In the genomic region with DNA sequence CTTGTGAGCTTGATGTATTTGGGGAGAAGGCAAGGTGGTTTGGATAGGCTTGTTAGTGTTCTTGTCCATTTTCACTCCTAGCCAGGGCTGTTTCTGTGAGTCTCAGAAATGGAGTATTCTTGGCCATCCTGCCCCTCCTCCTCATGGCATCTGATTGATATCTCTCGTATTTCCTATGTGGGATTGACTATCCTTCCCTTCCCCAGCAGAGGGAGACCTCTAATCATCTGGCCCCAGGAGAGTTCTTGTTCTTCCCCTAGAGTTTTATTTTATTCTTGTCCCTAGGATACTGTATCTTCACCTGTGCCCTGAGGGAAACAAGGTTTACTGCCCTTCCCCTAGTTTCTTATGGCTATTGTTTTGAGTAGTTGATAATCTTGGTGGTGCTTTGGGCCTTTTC, we compare ENCODE assay signal across 11 cellular contexts.
DNase-seq lines count a peak whose midpoint lies in the region; ATAC-seq and TF ChIP-seq lines count a peak whose summit lies in the region.
"Had no signal": no experiment of that assay in that cellular context is flagged by ENCODE, and none has a peak within 500 bp of the region (broad histone marks: within the 10 kb centered on the region; RNA-seq: fewer than 3 reads in every experiment).

No MANE protein-coding gene starts in this region.

- H3K4me1 Mint-ChIP-seq in progenitor cell of endocrine pancreas (ENCODE audit: low read depth), result peaks cover 5% of the 10 kb centered on the region
- H3K4me1 Mint-ChIP-seq: activated B cell treated with CpG ODN at 0.5 μM for 24 hours had no signal

- no peak overlapping the region for H3K4me3 ChIP-seq in epithelial cell of esophagus (ENCODE audit: low read length)
- H3K4me3 ChIP-seq: BLaER1, gastroesophageal sphincter had no signal

- H3K27me3 Mint-ChIP-seq in progenitor cell of endocrine pancreas, result no peaks in the 10 kb centered on the region
- H3K27me3 Mint-ChIP-seq: activated B cell treated with CpG ODN at 0.5 μM for 24 hours had no signal

- H3K9me3 Mint-ChIP-seq in progenitor cell of endocrine pancreas (ENCODE audit: low read depth), result peaks cover 11% of the 10 kb centered on the region

- peak; percentile 79 for TF ChIP-seq CTCF in epithelial cell of esophagus (IDR thresholded peaks at IDR 0.05; ENCODE audit: insufficient read depth, low read depth, low read length, missing control alignments)
- peak; percentile 41 for TF ChIP-seq CTCF in progenitor cell of endocrine pancreas (IDR thresholded peaks at IDR 0.05; ENCODE audit: unreplicated experiment)

- no peak overlapping the region for H3K27ac Mint-ChIP-seq in progenitor cell of endocrine pancreas
- H3K27ac Mint-ChIP-seq: activated B cell treated with CpG ODN at 0.5 μM for 24 hours had no signal

- peaks cover 19% of the 10 kb centered on the region for H3K36me3 Mint-ChIP-seq in progenitor cell of endocrine pancreas (ENCODE audit: insufficient read depth)

- peak; percentile 0 for DNase-seq in NCI-H1694 treated with DMSO at 0.1 percent for 48 hours (lab: John Stamatoyannopoulos, UW)
- no peak for DNase-seq in NCI-H1694 (lab: John Stamatoyannopoulos, UW)
- DNase-seq in NCI-H526 treated with DMSO at 0.1 percent for 48 hours (lab: John Stamatoyannopoulos, UW), result peak; percentile 1
- peak; percentile 54 for DNase-seq in epithelial cell of esophagus (ENCODE audit: low read depth)
- no peak for DNase-seq in progenitor cell of endocrine pancreas (ENCODE audit: low spot score, unreplicated experiment)
- DNase-seq in activated T-cell treated with anti-CD3 and anti-CD28 coated beads, Interleukin-2, amount 50 U/mL, for 48 hours, result no peak
- no peak for DNase-seq in NCI-H2081 treated with DMSO at 0.1 percent for 48 hours (lab: John Stamatoyannopoulos, UW)
- DNase-seq: activated B cell treated with CpG ODN at 0.5 μM for 24 hours had no signal

- ATAC-seq in HG03469 (IDR thresholded peaks at IDR 0.05; ENCODE audit: unreplicated experiment), result no peak
- ATAC-seq: gastroesophageal sphincter had no signal

- H3K4me3 Mint-ChIP-seq in progenitor cell of endocrine pancreas (ENCODE audit: low read depth), result no peak overlapping the region
- H3K4me3 Mint-ChIP-seq: activated B cell treated with CpG ODN at 0.5 μM for 24 hours had no signal

Comparison
In these comparisons a context has a peak if more than half of its experiments do, and no peak if none do; other contexts are left out.
1. DNase-seq: peak in NCI-H1694 treated with DMSO at 0.1 percent for 48 hours (single experiment), NCI-H526 treated with DMSO at 0.1 percent for 48 hours (single experiment) and epithelial cell of esophagus (single experiment); none in NCI-H1694 (single experiment), progenitor cell of endocrine pancreas (single experiment), activated T-cell treated with anti-CD3 and anti-CD28 coated beads, Interleukin-2, amount 50 U/mL, for 48 hours (0 of 2) and NCI-H2081 treated with DMSO at 0.1 percent for 48 hours (single experiment).